In the genomic region with DNA sequence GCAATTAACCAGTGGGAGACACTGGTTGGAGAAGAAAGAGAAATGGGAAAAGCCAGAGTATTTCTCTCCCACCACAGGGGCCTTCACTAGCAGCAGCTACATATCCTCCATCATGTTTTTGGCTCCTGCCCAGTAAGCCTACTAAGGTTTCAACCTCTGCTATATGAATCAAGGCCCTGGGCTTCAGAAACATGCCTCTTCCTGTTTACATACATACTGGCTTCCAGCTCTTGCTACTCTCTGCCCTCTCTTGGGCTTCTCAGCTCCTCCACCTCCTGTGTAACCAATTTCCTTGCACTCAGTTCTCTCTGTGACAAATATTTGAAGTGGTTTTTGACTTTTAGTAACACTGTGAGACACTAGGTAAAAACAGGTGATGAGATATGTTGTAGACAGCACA, we compare ENCODE assay signal across 14 cellular contexts.
DNase-seq lines count a peak whose midpoint lies in the region; TF ChIP-seq lines count a peak whose summit lies in the region.
"Had no signal": no experiment of that assay in that cellular context is flagged by ENCODE, and none has a peak within 500 bp of the region (broad histone marks: within the 10 kb centered on the region; RNA-seq: fewer than 3 reads in every experiment).

No MANE protein-coding gene starts in this region.

- no peak overlapping the region for H3K4me2 ChIP-seq in neuronal stem cell (ENCODE audit: insufficient read depth, low read length, poor library complexity, severe bottlenecking)

- no peaks in the 10 kb centered on the region for H3K36me3 ChIP-seq in brain microvascular endothelial cell (replicated peaks)
- H3K36me3 ChIP-seq in neuronal stem cell (replicated peaks in 1 of 2; ENCODE audit: control insufficient read depth in 2 of 2, insufficient read depth in 2 of 2, low read length in 2 of 2), result no peaks in the 10 kb centered on the region
- H3K36me3 ChIP-seq: heart left ventricle, neutrophil, thyroid gland had no signal

- no peak overlapping the region for H2BK15ac ChIP-seq in neuronal stem cell (ENCODE audit: low read length)

- peak; percentile 25 for DNase-seq in NCI-H1105 treated with DMSO at 0.1 percent for 48 hours (lab: John Stamatoyannopoulos, UW)
- DNase-seq in NCI-H1105 (lab: John Stamatoyannopoulos, UW), result no peak
- DNase-seq in NCI-H2029 treated with DMSO at 0.1 percent for 48 hours (lab: John Stamatoyannopoulos, UW), result peak; percentile 91
- peak; percentile 27 for DNase-seq in brain microvascular endothelial cell
- no peak for DNase-seq in neuronal stem cell (ENCODE audit: low spot score)
- DNase-seq in NOMO-1 treated with DMSO at 0.1 percent for 48 hours (lab: John Stamatoyannopoulos, UW; ENCODE audit: unreplicated experiment), result no peak
- no peak for DNase-seq in stimulated activated CD4-positive, alpha-beta T cell treated with anti-CD3 and anti-CD28 coated beads, Interleukin-4, amount 100 ng/mL, for 4 hours
- no peak for DNase-seq in NCI-H526 treated with DMSO at 0.1 percent for 48 hours (lab: John Stamatoyannopoulos, UW)
- DNase-seq: 8988T; activated CD4-positive, alpha-beta T cell treated with anti-CD3 and anti-CD28 coated beads for 36 hours; heart left ventricle; NCI-H1436; thyroid gland had no signal

- H3K4me3 ChIP-seq in brain microvascular endothelial cell (ENCODE audit: low read depth, low read length) (no peak overlapping the region), neuronal stem cell (ENCODE audit: low read length in 2 of 2) (no peak overlapping the region)
- H3K4me3 ChIP-seq: heart left ventricle, thyroid gland had no signal

- H3K4ac ChIP-seq in neuronal stem cell (ENCODE audit: low read length), result no peak overlapping the region

- no peak overlapping the region for H2BK5ac ChIP-seq in neuronal stem cell (ENCODE audit: low read length)

- H3K18ac ChIP-seq in neuronal stem cell (ENCODE audit: low read length), result no peak overlapping the region

- H2BK120ac ChIP-seq in neuronal stem cell (ENCODE audit: low read depth, low read length), result no peak overlapping the region

- H3K27me3 ChIP-seq in brain microvascular endothelial cell (replicated peaks) (no peaks in the 10 kb centered on the region), neuronal stem cell (ENCODE audit: control insufficient read depth in 3 of 3, insufficient read depth in 3 of 3, low read depth in 1 of 3, low read length in 3 of 3) (no peaks in the 10 kb centered on the region)
- H3K27me3 ChIP-seq: heart left ventricle, neutrophil, thyroid gland had no signal

- no peak overlapping the region for H4K91ac ChIP-seq in neuronal stem cell (ENCODE audit: low read depth, low read length, poor library complexity)

- H3K9ac ChIP-seq in neuronal stem cell (ENCODE audit: low read depth, low read length, poor library complexity), result no peak overlapping the region

- H2AK5ac ChIP-seq in neuronal stem cell (ENCODE audit: low read depth, low read length), result no peak overlapping the region

- H2AFZ ChIP-seq in neuronal stem cell (ENCODE audit: low read length), result peak overlapping the region; percentile 65

- H2BK12ac ChIP-seq in neuronal stem cell (ENCODE audit: low read length), result no peak overlapping the region

- no peaks in the 10 kb centered on the region for H3K79me1 ChIP-seq in neuronal stem cell (ENCODE audit: low read depth, low read length)

- no peak overlapping the region for H3K23ac ChIP-seq in neuronal stem cell (ENCODE audit: low read depth, low read length, poor library complexity)

- no peaks in the 10 kb centered on the region for H3K9me3 ChIP-seq in neuronal stem cell (replicated peaks in 1 of 2; ENCODE audit: control insufficient read depth in 2 of 2, insufficient read depth in 1 of 2, low read depth in 1 of 2, low read length in 2 of 2)
- H3K9me3 ChIP-seq: heart left ventricle, neutrophil, thyroid gland had no signal

- H3K4me1 ChIP-seq in neuronal stem cell (ENCODE audit: control insufficient read depth in 2 of 2, insufficient read depth in 1 of 2, low read depth in 1 of 2, low read length in 2 of 2), result peaks cover 0 to 4% of the 10 kb centered on the region in 2 donors
- H3K4me1 ChIP-seq: heart left ventricle, thyroid gland had no signal

- H3K14ac ChIP-seq in neuronal stem cell (ENCODE audit: low read length), result no peak overlapping the region

- no peak overlapping the region for H4K8ac ChIP-seq in neuronal stem cell (ENCODE audit: low read depth, low read length)

- H3K27ac ChIP-seq in brain microvascular endothelial cell (no peak overlapping the region), neuronal stem cell (replicated peaks; ENCODE audit: low read length) (no peak overlapping the region)
- H3K27ac ChIP-seq: heart left ventricle, neutrophil, thyroid gland had no signal

- TF ChIP-seq CTCF in brain microvascular endothelial cell (IDR thresholded peaks at IDR 0.05; ENCODE audit: low read depth, low read length, missing control alignments), result no peak

- in situ Hi-C loops in brain microvascular endothelial cell (cut with HindIII; ENCODE audit: low pct_ligation_motif_present, low sequenced_read_pairs), result no loop called here

Comparison
In these comparisons a context has a peak if more than half of its experiments do, and no peak if none do; other contexts are left out.
1. DNase-seq: peak in NCI-H1105 treated with DMSO at 0.1 percent for 48 hours (single experiment), NCI-H2029 treated with DMSO at 0.1 percent for 48 hours (single experiment) and brain microvascular endothelial cell (single experiment); none in NCI-H1105 (single experiment), neuronal stem cell (single experiment), NOMO-1 treated with DMSO at 0.1 percent for 48 hours (single experiment), stimulated activated CD4-positive, alpha-beta T cell treated with anti-CD3 and anti-CD28 coated beads, Interleukin-4, amount 100 ng/mL, for 4 hours (0 of 2) and NCI-H526 treated with DMSO at 0.1 percent for 48 hours (single experiment).